8 cellular contexts compared by ENCODE assay signal in genomic region chr7:87506243-87507180, GRCh38. TPM values are rescaled to one million over a fixed set of nuclear protein-coding genes. Genes with fewer than 3 reads are reported as not detected.
DNase-seq lines count a peak whose midpoint lies in the region; FAIRE-seq and TF ChIP-seq lines count a peak whose summit lies in the region.

No MANE protein-coding gene starts in this region.

- no peak overlapping the region for H3K4me2 ChIP-seq in H1 (ENCODE audit: insufficient read depth in 1 of 2, low read depth in 2 of 2, low read length in 2 of 2)

- peaks cover 27% of the 10 kb centered on the region for H3K4me1 Mint-ChIP-seq in activated T-helper 1 cell treated with anti-CD3 and anti-CD28 coated beads, Interleukin-12 subunit alpha, Interleukin-12 subunit beta, Interleukin-2, Interleukin-4 antibody, amounts not matched to agents 30 ng/mL and 10 ng/mL and 1 ng/mL, durations not matched to agents 14 hours and 24 hours and 36 hours (ENCODE audit: low read depth)

- H4K91ac ChIP-seq in H1 (replicated peaks; ENCODE audit: insufficient read length, low read length): no peak overlapping the region

- H2BK12ac ChIP-seq in H1 (ENCODE audit: low read depth, low read length): no peak overlapping the region

- intact Hi-C loops in activated T-helper 1 cell treated with anti-CD3 and anti-CD28 coated beads, Interleukin-12 subunit alpha, Interleukin-12 subunit beta, Interleukin-2, Interleukin-4 antibody, amounts not matched to agents 30 ng/mL and 10 ng/mL and 1 ng/mL, durations not matched to agents 14 hours and 24 hours and 36 hours (cut with micrococcal nuclease): loop anchor here (1.0 to 10.0 kb wide), 4 partner anchors 291 to 668 kb away; no protein-coding TSS in a partner anchor

- H4K5ac ChIP-seq in H1 (ENCODE audit: insufficient read length, low read depth, low read length): no peak overlapping the region

- H3K27me3 Mint-ChIP-seq in activated T-helper 1 cell treated with anti-CD3 and anti-CD28 coated beads, Interleukin-12 subunit alpha, Interleukin-12 subunit beta, Interleukin-2, Interleukin-4 antibody, amounts not matched to agents 30 ng/mL and 10 ng/mL and 1 ng/mL, durations not matched to agents 14 hours and 24 hours and 36 hours (ENCODE audit: insufficient read depth): no peaks in the 10 kb centered on the region

- H2BK15ac ChIP-seq in H1 (ENCODE audit: low read length): peak overlapping the region; percentile 88; the same call in 1 of the 2 replicates

- no peak overlapping the region for H3K14ac ChIP-seq in H1 (ENCODE audit: insufficient read length)

- H3K9ac ChIP-seq in H1 (replicated peaks in 1 of 4; ENCODE audit: extremely low read depth in 1 of 4, low read depth in 3 of 4, low read length in 3 of 4): no peak overlapping the region

- H3K56ac ChIP-seq in H1 (replicated peaks; ENCODE audit: insufficient read length, low read depth, low read length): no peak overlapping the region

- no peaks in the 10 kb centered on the region for H3K23me2 ChIP-seq in H1 (ENCODE audit: low read depth, low read length)

- peak; percentile 49 to 68 for TF ChIP-seq RAD21 in H1 (IDR thresholded peaks at IDR 0.05 in 1 of 2, conservative IDR thresholded peaks at IDR 0.05 in 1 of 2; ENCODE audit: low read depth in 2 of 2, low read length in 2 of 2)

- no peak overlapping the region for H2BK120ac ChIP-seq in H1 (replicated peaks; ENCODE audit: low read depth, low read length)

- no peak overlapping the region for H3K27ac ChIP-seq in H1 (ENCODE audit: low read depth, low read length)

- H3K23ac ChIP-seq in H1 (ENCODE audit: insufficient read length): no peak overlapping the region

- no peaks in the 10 kb centered on the region for H4K20me1 ChIP-seq in H1 (replicated peaks in 1 of 2; ENCODE audit: control insufficient read depth in 1 of 2, insufficient read depth in 2 of 2, low read length in 2 of 2)

- no peak for TF ChIP-seq POLR2A in H1 (IDR thresholded peaks at IDR 0.05; ENCODE audit: control extremely low read depth in 1 of 2, low read depth in 2 of 2, low read length in 2 of 2)

- no peak overlapping the region for H3K4me3 ChIP-seq in H1 (ENCODE audit: extremely low read depth in 1 of 4, insufficient read depth in 2 of 4, low read depth in 3 of 4, low read length in 4 of 4)
- H3K4me3 ChIP-seq in retinal pigment epithelial cell (ENCODE audit: low read length): no peak overlapping the region

- no peak overlapping the region for H2BK20ac ChIP-seq in H1 (ENCODE audit: low read length)

- no peak overlapping the region for H3K18ac ChIP-seq in H1 (ENCODE audit: extremely low read depth, low read length)

- H3K79me2 ChIP-seq in H1 (ENCODE audit: control insufficient read depth in 1 of 2, insufficient read depth in 2 of 2, low read length in 2 of 2): no peaks in the 10 kb centered on the region

- CTCF ChIA-PET in H1 (lab: Charles Lee; ENCODE audit: partially characterized antibody): interaction anchor here (0.6 to 2.6 kb wide), 41 partner anchors 9 to 420 kb away, joined by 3 to 12 read pairs (median 4); partner anchors contain the start of gene ABCB1

- no peak overlapping the region for H2BK5ac ChIP-seq in H1 (ENCODE audit: low read depth, low read length)

- WGBS in H1 (ENCODE audit: extremely low coverage in 1 of 2, insufficient coverage in 1 of 2, insufficient read length in 1 of 2, insufficient replicate concordance in 2 of 2, low coverage in 1 of 2, low lambda C conversion rate in 2 of 2, missing lambda C conversion rate in 1 of 2), 2 experiments: 92% methylated on average over 3 of the region's 3 CpGs; no CpG with 5 or more reads in 1 of the 2 experiments

- H3K4me3 Mint-ChIP-seq in activated T-helper 1 cell treated with anti-CD3 and anti-CD28 coated beads, Interleukin-12 subunit alpha, Interleukin-12 subunit beta, Interleukin-2, Interleukin-4 antibody, amounts not matched to agents 30 ng/mL and 10 ng/mL and 1 ng/mL, durations not matched to agents 14 hours and 24 hours and 36 hours: no peak overlapping the region

- H4K8ac ChIP-seq in H1 (ENCODE audit: extremely low read depth, insufficient read depth, low read length): no peak overlapping the region

- no peaks in the 10 kb centered on the region for H3K9me3 ChIP-seq in H1 (ENCODE audit: insufficient read depth in 2 of 2, low read depth in 1 of 2, low read length in 1 of 2)

- no peaks in the 10 kb centered on the region for H3K27me3 ChIP-seq in H1 (replicated peaks in 1 of 4; ENCODE audit: control insufficient read depth in 3 of 4, extremely low read depth in 1 of 4, insufficient read depth in 3 of 4, low read length in 3 of 4)

- TF ChIP-seq EP300 in H1 (IDR thresholded peaks at IDR 0.05; ENCODE audit: borderline replicate concordance in 1 of 2, low read depth in 2 of 2, low read length in 2 of 2): no peak

- no peaks in the 10 kb centered on the region; a peak in 1 of 8 replicates for H3K36me3 ChIP-seq in H1 (ENCODE audit: control insufficient read depth in 2 of 4, insufficient read depth in 4 of 4, low read length in 3 of 4)

- POLR2A ChIA-PET in H1 (lab: Charles Lee; ENCODE audit: partially characterized antibody): no interaction called here

- H3K9me3 Mint-ChIP-seq in activated T-helper 1 cell treated with anti-CD3 and anti-CD28 coated beads, Interleukin-12 subunit alpha, Interleukin-12 subunit beta, Interleukin-2, Interleukin-4 antibody, amounts not matched to agents 30 ng/mL and 10 ng/mL and 1 ng/mL, durations not matched to agents 14 hours and 24 hours and 36 hours: no peaks in the 10 kb centered on the region

- TF ChIP-seq CTCF in H1 (IDR thresholded peaks at IDR 0.05; ENCODE audit: control extremely low read depth in 1 of 3, insufficient read depth in 1 of 3, low read depth in 1 of 3, low read length in 3 of 3): peak in 2 of 3 experiments; percentile 20 to 32; a peak in 2 of 4 replicates
- TF ChIP-seq CTCF in retinal pigment epithelial cell (conservative IDR thresholded peaks at IDR 0.05; ENCODE audit: low read depth, low read length): peak; percentile 55

- no peak overlapping the region for H3K4ac ChIP-seq in H1 (replicated peaks; ENCODE audit: insufficient read length, low read depth, low read length)

- FAIRE-seq in H1 (lab: Jason Lieb, UNC): no peak

- H2AK5ac ChIP-seq in H1 (ENCODE audit: low read depth, low read length): no peak overlapping the region

- DNase-seq in NCI-H2029 (lab: John Stamatoyannopoulos, UW): peak; percentile 1
- no peak for DNase-seq in NCI-H2029 treated with DMSO at 0.1 percent for 48 hours (lab: John Stamatoyannopoulos, UW)
- DNase-seq in NCI-H526 treated with DMSO at 0.1 percent for 48 hours (lab: John Stamatoyannopoulos, UW): peak; percentile 29
- DNase-seq in H1 (ENCODE audit: low read depth in 1 of 2, low spot score in 2 of 2): no peak
- DNase-seq in retinal pigment epithelial cell (ENCODE audit: low read depth): peak; percentile 2
- DNase-seq in activated T-helper 1 cell treated with anti-CD3 and anti-CD28 coated beads, Interleukin-12 subunit alpha, Interleukin-12 subunit beta, Interleukin-2, Interleukin-4 antibody, amounts not matched to agents 30 ng/mL and 10 ng/mL and 1 ng/mL, durations not matched to agents 14 hours and 24 hours and 36 hours (ENCODE audit: low spot score): no peak
- no peak for DNase-seq in occipital lobe (lab: John Stamatoyannopoulos, UW)
- no peak for DNase-seq in SIG-M5 treated with dmso at 0.1 percent for 504 hours (lab: John Stamatoyannopoulos, UW; ENCODE audit: unreplicated experiment)

- no peak overlapping the region for H3K27ac Mint-ChIP-seq in activated T-helper 1 cell treated with anti-CD3 and anti-CD28 coated beads, Interleukin-12 subunit alpha, Interleukin-12 subunit beta, Interleukin-2, Interleukin-4 antibody, amounts not matched to agents 30 ng/mL and 10 ng/mL and 1 ng/mL, durations not matched to agents 14 hours and 24 hours and 36 hours

- no peaks in the 10 kb centered on the region for H3K36me3 Mint-ChIP-seq in activated T-helper 1 cell treated with anti-CD3 and anti-CD28 coated beads, Interleukin-12 subunit alpha, Interleukin-12 subunit beta, Interleukin-2, Interleukin-4 antibody, amounts not matched to agents 30 ng/mL and 10 ng/mL and 1 ng/mL, durations not matched to agents 14 hours and 24 hours and 36 hours (ENCODE audit: low read depth)

- H3K79me1 ChIP-seq in H1 (ENCODE audit: low read depth, low read length): no peaks in the 10 kb centered on the region

- H2AFZ ChIP-seq in H1 (ENCODE audit: low read length): no peak overlapping the region

- H3K4me1 ChIP-seq in H1 (replicated peaks in 1 of 4; ENCODE audit: control insufficient read depth in 3 of 4, insufficient read depth in 4 of 4, low read length in 3 of 4): no peaks in the 10 kb centered on the region

TF ChIP-seq in H1, 55 proteins besides CTCF, POLR2A, EP300 and RAD21:
- TF ChIP-seq SP4 (IDR thresholded peaks at IDR 0.05; ENCODE audit: low read length): no peak

RNA-seq across cellular contexts. Expression of gene ABCB4, which starts 31.0 kb away (rescaled TPM):
- 0.57 and 0.60 TPM in 2 replicates for total RNA-seq in H1 (2021; fragmentation: NEBNext Ultra II Directional; extraction: Animal tissue kit (Norgen Biotek cat#: 25700))
- 0.38 and 0.54 TPM in 2 replicates for polyA plus RNA-seq in H1 (2011; rRNA removed)
- 0.41 TPM for polyA plus RNA-seq in H1 (2011; cell fraction: cytosol; rRNA removed)
- polyA plus RNA-seq in H1 (2011; cell fraction: nucleus; rRNA removed): 0.70 TPM
- 0.44 to 0.78 TPM (median 0.63 TPM) in 4 replicates for polyA plus RNA-seq in H1 (2012, experiment 1 of 2)
- polyA plus RNA-seq in H1 (2012, experiment 2 of 2): 0.09 TPM
- polyA plus RNA-seq in H1 (2013, experiment 1 of 2): 1.6 TPM
- polyA plus RNA-seq in H1 (2013, experiment 2 of 2): 1.0 TPM
- 1.7 TPM in 2 replicates for polyA minus RNA-seq in H1 (2011; rRNA and poly(A)+ RNA removed)
- polyA minus RNA-seq in H1 (2011; cell fraction: cytosol; rRNA and poly(A)+ RNA removed): 0.81 TPM
- 3.7 TPM for polyA minus RNA-seq in H1 (2011; cell fraction: nucleus; rRNA and poly(A)+ RNA removed)
- total RNA-seq in activated T-helper 1 cell treated with anti-CD3 and anti-CD28 coated beads, Interleukin-12 subunit alpha, Interleukin-12 subunit beta, Interleukin-2, Interleukin-4 antibody, amounts not matched to agents 30 ng/mL and 10 ng/mL and 1 ng/mL, durations not matched to agents 14 hours and 24 hours and 36 hours: not detected in 2 replicates
- total RNA-seq in occipital lobe: 0.47 TPM

Comparison
In these comparisons a context has a peak if more than half of its experiments do, and no peak if none do; other contexts are left out.
1. DNase-seq: peak in NCI-H2029 (single experiment), NCI-H526 treated with DMSO at 0.1 percent for 48 hours (single experiment) and retinal pigment epithelial cell (single experiment); none in NCI-H2029 treated with DMSO at 0.1 percent for 48 hours (single experiment), H1 (0 of 2), activated T-helper 1 cell treated with anti-CD3 and anti-CD28 coated beads, Interleukin-12 subunit alpha, Interleukin-12 subunit beta, Interleukin-2, Interleukin-4 antibody, amounts not matched to agents 30 ng/mL and 10 ng/mL and 1 ng/mL, durations not matched to agents 14 hours and 24 hours and 36 hours (single experiment), occipital lobe (single experiment) and SIG-M5 treated with dmso at 0.1 percent for 504 hours (single experiment).